Comparison of ENCODE assay signal across 25 cellular contexts in the genomic region with DNA sequence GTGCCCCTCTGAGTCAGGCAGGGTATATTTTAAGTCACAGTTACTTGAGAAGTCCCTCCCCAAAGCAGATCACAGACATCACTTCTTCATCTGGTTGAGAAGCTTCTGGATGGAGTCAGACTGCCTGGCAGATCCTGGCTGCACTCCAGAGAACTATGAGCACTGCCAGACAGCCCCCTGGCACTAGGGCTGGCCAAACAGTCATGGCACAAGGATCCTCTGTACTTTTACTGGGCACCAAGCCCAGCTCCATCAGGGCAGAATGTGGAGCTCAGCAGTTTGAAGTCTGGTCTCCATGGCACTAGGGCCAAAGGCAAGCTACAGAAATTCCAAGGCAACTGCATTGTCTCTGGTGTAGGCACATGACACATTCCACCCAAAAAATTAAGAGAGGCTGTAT.
DNase-seq lines count a peak whose midpoint lies in the region; TF ChIP-seq lines count a peak whose summit lies in the region.
"Had no signal": no experiment of that assay in that cellular context is flagged by ENCODE, and none has a peak within 500 bp of the region (broad histone marks: within the 10 kb centered on the region; RNA-seq: fewer than 3 reads in every experiment).

No MANE protein-coding gene starts in this region.

- POLR2A ChIA-PET in activated CD4-positive, alpha-beta memory T cell treated with anti-CD3 and anti-CD28 coated beads, Interleukin-2, amount 10 ng/mL, durations not matched to agents 7 days and 5 days (lab: Charles Lee): no interaction called here

- intact Hi-C loops in thyroid gland (cut with DNase I): no loop called here

- no peaks in the 10 kb centered on the region for H3K4me1 ChIP-seq in thyroid gland
- H3K4me1 ChIP-seq: body of pancreas, Caco-2, neural progenitor cell, tibial artery had no signal

- H3K27ac Mint-ChIP-seq in activated CD4-positive, alpha-beta memory T cell treated with anti-CD3 and anti-CD28 coated beads, Interleukin-2, amount 10 ng/mL, durations not matched to agents 7 days and 5 days: no peak overlapping the region
- H3K27ac Mint-ChIP-seq: activated naive CD8-positive, alpha-beta T cell; HFFc6; neural progenitor cell had no signal

- no peaks in the 10 kb centered on the region for H3K27me3 ChIP-seq in thyroid gland
- H3K27me3 ChIP-seq: body of pancreas, neural progenitor cell, tibial artery had no signal

- DNase-seq in DMS 273 (lab: John Stamatoyannopoulos, UW; ENCODE audit: unreplicated experiment): peak; percentile 2
- DNase-seq in DMS 273 treated with DMSO at 0.1 percent for 48 hours (lab: John Stamatoyannopoulos, UW): no peak
- DNase-seq in cerebellar cortex (ENCODE audit: low spot score): peak; percentile 51
- DNase-seq in middle frontal gyrus (ENCODE audit: extremely low spot score, low spot score): peak; percentile 37
- DNase-seq in thyroid gland: peak; percentile 29 to 58
- no peak for DNase-seq in HK-2 (ENCODE audit: unreplicated experiment)
- DNase-seq in NCI-H69 (lab: John Stamatoyannopoulos, UW): no peak
- no peak for DNase-seq in activated CD4-positive, alpha-beta memory T cell treated with anti-CD3 and anti-CD28 coated beads, Interleukin-2, amount 10 ng/mL, durations not matched to agents 7 days and 5 days
- DNase-seq: activated CD4-positive, CD25-positive, alpha-beta regulatory T cell; activated CD8-positive, alpha-beta memory T cell treated with anti-CD3 and anti-CD28 coated beads for 24 hours; activated T-cell treated with anti-CD3 and anti-CD28 coated beads, Interleukin-2, amount 50 U/mL, for 48 hours; AML-193; body of pancreas; Caco-2; dermis blood vessel endothelial cell; HFFc6; KBM-7; NCI-H1092; NCI-H774; T-helper 9 cell; tibial artery had no signal

- no peaks in the 10 kb centered on the region for H3K4me1 Mint-ChIP-seq in activated CD4-positive, alpha-beta memory T cell treated with anti-CD3 and anti-CD28 coated beads, Interleukin-2, amount 10 ng/mL, durations not matched to agents 7 days and 5 days

- TF ChIP-seq CTCF in thyroid gland (IDR thresholded peaks at IDR 0.05): no peak

- no peaks in the 10 kb centered on the region for H3K27me3 Mint-ChIP-seq in activated CD4-positive, alpha-beta memory T cell treated with anti-CD3 and anti-CD28 coated beads, Interleukin-2, amount 10 ng/mL, durations not matched to agents 7 days and 5 days
- H3K27me3 Mint-ChIP-seq: activated naive CD8-positive, alpha-beta T cell had no signal

- TF ChIP-seq POLR2A in thyroid gland (IDR thresholded peaks at IDR 0.05): no peak

- H3K27ac ChIP-seq in thyroid gland: no peak overlapping the region
- H3K27ac ChIP-seq: 22Rv1, body of pancreas, neural progenitor cell, tibial artery had no signal

- no peaks in the 10 kb centered on the region for H3K9me3 ChIP-seq in thyroid gland
- H3K9me3 ChIP-seq: body of pancreas, Caco-2, tibial artery had no signal

- no peak overlapping the region for H3K4me3 Mint-ChIP-seq in activated CD4-positive, alpha-beta memory T cell treated with anti-CD3 and anti-CD28 coated beads, Interleukin-2, amount 10 ng/mL, durations not matched to agents 7 days and 5 days
- H3K4me3 Mint-ChIP-seq: activated naive CD8-positive, alpha-beta T cell; HFFc6; neural progenitor cell had no signal

- H3K36me3 ChIP-seq in thyroid gland: no peaks in the 10 kb centered on the region
- H3K36me3 ChIP-seq: neural progenitor cell, tibial artery had no signal

- CTCF ChIA-PET in activated CD4-positive, alpha-beta memory T cell treated with anti-CD3 and anti-CD28 coated beads, Interleukin-2, amount 10 ng/mL, durations not matched to agents 7 days and 5 days (lab: Charles Lee): no interaction called here

- no peak overlapping the region for H3K4me3 ChIP-seq in thyroid gland (replicated peaks in 1 of 3)
- H3K4me3 ChIP-seq: body of pancreas, mucosa of descending colon, neural progenitor cell, tibial artery had no signal

- no peaks in the 10 kb centered on the region for H3K36me3 Mint-ChIP-seq in activated CD4-positive, alpha-beta memory T cell treated with anti-CD3 and anti-CD28 coated beads, Interleukin-2, amount 10 ng/mL, durations not matched to agents 7 days and 5 days (ENCODE audit: low read depth)
- H3K36me3 Mint-ChIP-seq: activated naive CD8-positive, alpha-beta T cell; neural progenitor cell had no signal

- peaks cover 9% of the 10 kb centered on the region for H3K9me3 Mint-ChIP-seq in activated CD4-positive, alpha-beta memory T cell treated with anti-CD3 and anti-CD28 coated beads, Interleukin-2, amount 10 ng/mL, durations not matched to agents 7 days and 5 days
- H3K9me3 Mint-ChIP-seq: neural progenitor cell had no signal

Comparison
In these comparisons a context has a peak if more than half of its experiments do, and no peak if none do; other contexts are left out.
1. DNase-seq: peak in DMS 273 (single experiment), cerebellar cortex (single experiment), middle frontal gyrus (single experiment) and thyroid gland (2 of 2); none in DMS 273 treated with DMSO at 0.1 percent for 48 hours (single experiment), HK-2 (single experiment), NCI-H69 (single experiment) and activated CD4-positive, alpha-beta memory T cell treated with anti-CD3 and anti-CD28 coated beads, Interleukin-2, amount 10 ng/mL, durations not matched to agents 7 days and 5 days (single experiment).